In the genomic region with DNA sequence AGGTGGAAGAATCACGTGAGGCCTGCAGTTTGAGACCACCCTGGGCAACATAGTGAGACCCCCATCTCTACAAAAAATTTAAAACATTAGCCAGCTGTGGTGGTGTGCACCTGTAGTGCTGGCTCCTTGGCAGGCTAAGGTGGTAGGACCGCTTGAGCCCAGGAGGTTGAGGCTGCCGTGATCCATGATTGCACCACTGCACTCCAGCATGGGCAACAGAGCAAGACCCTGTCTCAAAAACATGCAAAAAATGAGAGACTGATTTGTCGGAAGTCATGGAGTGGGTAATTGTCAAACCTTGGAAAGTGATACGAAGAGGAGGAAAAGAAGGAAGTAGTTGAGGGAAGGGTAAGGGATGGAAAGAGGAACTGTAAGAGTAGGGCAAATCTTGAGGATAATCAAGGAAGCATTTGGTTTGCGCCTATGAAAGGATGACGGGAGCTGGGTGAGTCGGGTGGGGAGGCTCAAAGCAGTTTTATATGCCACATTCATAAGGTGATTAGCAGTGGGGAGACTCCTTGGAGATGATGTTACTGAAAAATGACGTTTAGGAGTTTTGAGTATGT, we compare ENCODE assay signal across 19 cellular contexts.
"Had no signal": no experiment of that assay in that cellular context is flagged by ENCODE, and none has a peak within 500 bp of the region (broad histone marks: within the 10 kb centered on the region; RNA-seq: fewer than 3 reads in every experiment).

No MANE protein-coding gene starts in this region.

- H3K4me1 ChIP-seq: colonic mucosa, esophagus muscularis mucosa, left lung, tibial artery had no signal

- H3K9me3 Mint-ChIP-seq: activated B cell treated with CpG ODN at 0.5 μM for 24 hours; activated CD4-positive, alpha-beta T cell treated with anti-CD3 and anti-CD28 coated beads, Interleukin-2, amount 10 ng/mL, durations not matched to agents 24 days and 14 days; activated naive CD4-positive, alpha-beta T cell treated with anti-CD3 and anti-CD28 coated beads for 36 hours; activated T-helper 17 cell treated with anti-CD3 and anti-CD28 coated beads, Interleukin-2, amount 50 U/mL, for 72 hours; brain; naive B cell; stimulated activated effector memory CD8-positive, alpha-beta T cell treated with anti-CD3 and anti-CD28 coated beads, Interleukin-12 subunit alpha, Interleukin-12 subunit beta, amount 100 ng/mL, for 72 hours had no signal

- H3K27me3 ChIP-seq: colonic mucosa, esophagus muscularis mucosa, hepatocyte, left lung, tibial artery had no signal

- H3K27ac ChIP-seq: colonic mucosa, esophagus muscularis mucosa, left lung, tibial artery had no signal

- H2AFZ ChIP-seq: hepatocyte had no signal

- H3K4me1 Mint-ChIP-seq: brain had no signal

- H3K4me2 ChIP-seq: hepatocyte had no signal

- H3K27me3 Mint-ChIP-seq: activated B cell treated with CpG ODN at 0.5 μM for 24 hours; activated CD4-positive, alpha-beta T cell treated with anti-CD3 and anti-CD28 coated beads, Interleukin-2, amount 10 ng/mL, durations not matched to agents 24 days and 14 days; activated T-helper 17 cell treated with anti-CD3 and anti-CD28 coated beads, Interleukin-2, amount 50 U/mL, for 72 hours; naive B cell had no signal

- H3K27ac Mint-ChIP-seq: activated B cell treated with CpG ODN at 0.5 μM for 24 hours; activated CD4-positive, alpha-beta T cell treated with anti-CD3 and anti-CD28 coated beads, Interleukin-2, amount 10 ng/mL, durations not matched to agents 24 days and 14 days; activated naive CD4-positive, alpha-beta T cell treated with anti-CD3 and anti-CD28 coated beads for 36 hours; activated T-helper 17 cell treated with anti-CD3 and anti-CD28 coated beads, Interleukin-2, amount 50 U/mL, for 72 hours; brain; stimulated activated effector memory CD8-positive, alpha-beta T cell treated with anti-CD3 and anti-CD28 coated beads, Interleukin-12 subunit alpha, Interleukin-12 subunit beta, amount 100 ng/mL, for 72 hours had no signal

- DNase-seq: activated B cell treated with CpG ODN at 0.5 μM for 24 hours; activated CD4-positive, alpha-beta T cell treated with anti-CD3 and anti-CD28 coated beads, Interleukin-2, amount 10 ng/mL, durations not matched to agents 24 days and 14 days; activated naive CD4-positive, alpha-beta T cell treated with anti-CD3 and anti-CD28 coated beads for 36 hours; central memory CD4-positive, alpha-beta T cell; colonic mucosa; kidney; left lung; mammary epithelial cell; naive B cell; nucleus accumbens; posterior cingulate gyrus; retina; T-helper 1 cell; tibial artery had no signal

- ATAC-seq: activated T-helper 17 cell treated with anti-CD3 and anti-CD28 coated beads, Interleukin-2, amount 50 U/mL, for 72 hours; left lung; stimulated activated effector memory CD8-positive, alpha-beta T cell treated with anti-CD3 and anti-CD28 coated beads, Interleukin-12 subunit alpha, Interleukin-12 subunit beta, amount 100 ng/mL, for 72 hours had no signal

- H3K36me3 ChIP-seq: colonic mucosa, esophagus muscularis mucosa, left lung, tibial artery had no signal

- H3K4me3 Mint-ChIP-seq: activated B cell treated with CpG ODN at 0.5 μM for 24 hours; activated CD4-positive, alpha-beta T cell treated with anti-CD3 and anti-CD28 coated beads, Interleukin-2, amount 10 ng/mL, durations not matched to agents 24 days and 14 days; activated naive CD4-positive, alpha-beta T cell treated with anti-CD3 and anti-CD28 coated beads for 36 hours; brain; stimulated activated effector memory CD8-positive, alpha-beta T cell treated with anti-CD3 and anti-CD28 coated beads, Interleukin-12 subunit alpha, Interleukin-12 subunit beta, amount 100 ng/mL, for 72 hours had no signal

- H3K9me3 ChIP-seq: colonic mucosa, esophagus muscularis mucosa, left lung, tibial artery had no signal

- H3K4me3 ChIP-seq: colonic mucosa, esophagus muscularis mucosa, hepatocyte, left lung, tibial artery had no signal
